8 cellular contexts compared by ENCODE assay signal in the genomic region with DNA sequence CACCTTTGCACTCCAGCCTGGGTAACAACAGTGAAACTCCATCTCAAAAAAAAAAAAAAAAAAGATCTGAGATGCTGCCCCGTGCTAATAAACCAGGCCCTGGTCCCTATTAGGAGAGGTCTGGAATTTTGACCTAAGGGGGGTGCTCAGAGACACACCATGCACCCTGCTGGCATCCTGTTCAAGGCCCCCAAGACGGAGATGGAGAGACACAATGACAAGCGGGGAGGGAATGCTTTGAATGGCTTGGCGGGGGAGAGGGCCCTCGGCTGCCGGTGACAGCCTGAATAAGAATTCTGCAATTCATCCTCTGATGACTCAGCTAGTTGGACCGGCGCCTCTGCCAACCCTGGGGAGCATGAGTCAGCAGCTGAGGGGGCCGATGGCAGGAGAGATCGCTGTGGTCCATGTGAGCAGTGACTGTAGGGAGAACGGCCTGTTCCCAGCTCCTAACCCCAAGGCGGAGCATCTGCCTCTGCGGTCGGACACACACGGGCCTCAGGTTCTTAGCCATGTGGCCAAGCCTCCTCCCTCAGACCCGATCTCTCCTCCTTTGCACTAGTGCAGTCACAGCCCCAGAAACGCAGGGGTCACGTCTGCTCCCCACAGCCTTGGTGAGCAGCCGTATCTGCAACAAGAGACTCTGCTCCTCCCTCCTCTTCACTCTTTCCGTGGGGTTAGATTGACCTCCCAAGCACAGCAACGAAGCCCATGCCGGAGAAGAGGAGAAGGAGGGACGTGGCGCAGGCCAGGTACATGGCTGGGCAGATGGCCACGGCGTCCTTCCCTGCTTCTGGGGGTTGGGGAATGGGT. TPM values are rescaled to one million over a fixed set of nuclear protein-coding genes. Genes with fewer than 3 reads are reported as not detected.
DNase-seq lines count a peak whose midpoint lies in the region; ATAC-seq and TF ChIP-seq lines count a peak whose summit lies in the region.

No MANE protein-coding gene starts in this region.

- H3K9me3 Mint-ChIP-seq in activated naive CD4-positive, alpha-beta T cell treated with anti-CD3 and anti-CD28 coated beads, Interleukin-2, amount 10 ng/mL, durations not matched to agents 7 days and 5 days: no peaks in the 10 kb centered on the region

- no peaks in the 10 kb centered on the region for H3K4me1 ChIP-seq in thymus (ENCODE audit: control insufficient read depth, insufficient read depth, low read length)

- no peaks in the 10 kb centered on the region for H3K4me1 Mint-ChIP-seq in activated naive CD4-positive, alpha-beta T cell treated with anti-CD3 and anti-CD28 coated beads, Interleukin-2, amount 10 ng/mL, durations not matched to agents 7 days and 5 days

- CTCF ChIA-PET in activated naive CD4-positive, alpha-beta T cell treated with anti-CD3 and anti-CD28 coated beads, Interleukin-2, amount 10 ng/mL, durations not matched to agents 7 days and 5 days (lab: Charles Lee): interaction anchor here (0.7 kb wide), 1 partner anchor 22 kb away, joined by 3 read pairs; no protein-coding TSS in a partner anchor

- peaks cover 5% of the 10 kb centered on the region for H3K27me3 ChIP-seq in thymus (ENCODE audit: control insufficient read depth, insufficient read depth)

- H3K9me3 ChIP-seq in thymus (ENCODE audit: control insufficient read depth): no peaks in the 10 kb centered on the region

- TF ChIP-seq CTCF in omental fat pad (IDR thresholded peaks at IDR 0.05): no peak

- peaks cover 64% of the 10 kb centered on the region for H3K27me3 Mint-ChIP-seq in activated naive CD4-positive, alpha-beta T cell treated with anti-CD3 and anti-CD28 coated beads, Interleukin-2, amount 10 ng/mL, durations not matched to agents 7 days and 5 days

- no peak overlapping the region for H3K4me3 Mint-ChIP-seq in activated naive CD4-positive, alpha-beta T cell treated with anti-CD3 and anti-CD28 coated beads, Interleukin-2, amount 10 ng/mL, durations not matched to agents 7 days and 5 days

- H3K4me3 ChIP-seq in thymus (ENCODE audit: low read length): no peak overlapping the region

- ATAC-seq in omental fat pad (ENCODE audit: low FRiP score) (peak; percentile 98), GM19023 (IDR thresholded peaks at IDR 0.05; ENCODE audit: unreplicated experiment) (no peak)

- no peaks in the 10 kb centered on the region for H3K36me3 ChIP-seq in thymus (ENCODE audit: control insufficient read depth, insufficient read depth)

- H3K36me3 Mint-ChIP-seq in activated naive CD4-positive, alpha-beta T cell treated with anti-CD3 and anti-CD28 coated beads, Interleukin-2, amount 10 ng/mL, durations not matched to agents 7 days and 5 days: no peaks in the 10 kb centered on the region

- H3K27ac Mint-ChIP-seq in activated naive CD4-positive, alpha-beta T cell treated with anti-CD3 and anti-CD28 coated beads, Interleukin-2, amount 10 ng/mL, durations not matched to agents 7 days and 5 days: no peak overlapping the region

- peak overlapping the region; percentile 36 for H3K27ac ChIP-seq in thymus (ENCODE audit: low read depth)

- 25% methylated on average over 26 of the region's 26 CpGs for WGBS in thymus

- DNase-seq in activated effector memory CD4-positive, alpha-beta T cell treated with anti-CD3 and anti-CD28 coated beads, Interleukin-2, amount 50 U/mL, for 16 hours: peak; percentile 88
- no peak for DNase-seq in activated effector memory CD4-positive, alpha-beta T cell treated with Interleukin-2 at 50 U/mL for 16 hours
- DNase-seq in OCI-M2 (lab: John Stamatoyannopoulos, UW; ENCODE audit: unreplicated experiment) (peak; percentile 43), glomerular visceral epithelial cell (ENCODE audit: extremely low spot score) (peak; percentile 98), omental fat pad (ENCODE audit: low spot score) (peak; percentile 97)
- DNase-seq in activated naive CD4-positive, alpha-beta T cell treated with anti-CD3 and anti-CD28 coated beads, Interleukin-2, amount 10 ng/mL, durations not matched to agents 7 days and 5 days: peak; percentile 38

RNA-seq across cellular contexts. Expression of gene TRIM56, which starts 14.9 kb away (rescaled TPM):
- total RNA-seq in omental fat pad: 10 to 100 TPM; 14.1 to 41.1 (median 20.9) TPM
- polyA plus RNA-seq in thymus: 12.8 TPM

RNA-seq across cellular contexts. Expression of gene SERPINE1, which starts 26.7 kb away (rescaled TPM):
- 100 to 1,000 TPM in 2 of 4 donors, 10 to 100 TPM in 2; 36.4 to 861 (median 118) TPM for total RNA-seq in omental fat pad
- 7.3 TPM for polyA plus RNA-seq in thymus

RNA-seq across cellular contexts. Expression of gene AP1S1, which starts 54.1 kb away (rescaled TPM):
- total RNA-seq in omental fat pad: 10 to 100 TPM; 30.7 to 52.3 (median 36.4) TPM
- polyA plus RNA-seq in thymus: 48.5 TPM
